ENCODE assay signal across 1 cellular context in genomic region chr7:28406192-28406591, GRCh38.
TF ChIP-seq lines count a peak whose summit lies in the region.

No MANE protein-coding gene starts in this region.

TF ChIP-seq in A549, 52 proteins besides CTCF, POLR2A, EP300 and RAD21 (continued from another document):
- TF ChIP-seq, protein P1, sequence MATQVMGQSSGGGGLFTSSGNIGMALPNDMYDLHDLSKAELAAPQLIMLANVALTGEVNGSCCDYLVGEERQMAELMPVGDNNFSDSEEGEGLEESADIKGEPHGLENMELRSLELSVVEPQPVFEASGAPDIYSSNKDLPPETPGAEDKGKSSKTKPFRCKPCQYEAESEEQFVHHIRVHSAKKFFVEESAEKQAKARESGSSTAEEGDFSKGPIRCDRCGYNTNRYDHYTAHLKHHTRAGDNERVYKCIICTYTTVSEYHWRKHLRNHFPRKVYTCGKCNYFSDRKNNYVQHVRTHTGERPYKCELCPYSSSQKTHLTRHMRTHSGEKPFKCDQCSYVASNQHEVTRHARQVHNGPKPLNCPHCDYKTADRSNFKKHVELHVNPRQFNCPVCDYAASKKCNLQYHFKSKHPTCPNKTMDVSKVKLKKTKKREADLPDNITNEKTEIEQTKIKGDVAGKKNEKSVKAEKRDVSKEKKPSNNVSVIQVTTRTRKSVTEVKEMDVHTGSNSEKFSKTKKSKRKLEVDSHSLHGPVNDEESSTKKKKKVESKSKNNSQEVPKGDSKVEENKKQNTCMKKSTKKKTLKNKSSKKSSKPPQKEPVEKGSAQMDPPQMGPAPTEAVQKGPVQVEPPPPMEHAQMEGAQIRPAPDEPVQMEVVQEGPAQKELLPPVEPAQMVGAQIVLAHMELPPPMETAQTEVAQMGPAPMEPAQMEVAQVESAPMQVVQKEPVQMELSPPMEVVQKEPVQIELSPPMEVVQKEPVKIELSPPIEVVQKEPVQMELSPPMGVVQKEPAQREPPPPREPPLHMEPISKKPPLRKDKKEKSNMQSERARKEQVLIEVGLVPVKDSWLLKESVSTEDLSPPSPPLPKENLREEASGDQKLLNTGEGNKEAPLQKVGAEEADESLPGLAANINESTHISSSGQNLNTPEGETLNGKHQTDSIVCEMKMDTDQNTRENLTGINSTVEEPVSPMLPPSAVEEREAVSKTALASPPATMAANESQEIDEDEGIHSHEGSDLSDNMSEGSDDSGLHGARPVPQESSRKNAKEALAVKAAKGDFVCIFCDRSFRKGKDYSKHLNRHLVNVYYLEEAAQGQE (IDR thresholded peaks at IDR 0.05), result no peak
- TF ChIP-seq FOSL2 (IDR thresholded peaks at IDR 0.05), result no peak
- no peak for TF ChIP-seq FOSL2 (CRISPR knock-in tag; IDR thresholded peaks at IDR 0.05)
- no peak for TF ChIP-seq RARB (CRISPR knock-in tag; IDR thresholded peaks at IDR 0.05)
- TF ChIP-seq JUN (IDR thresholded peaks at IDR 0.05), result no peak
- TF ChIP-seq ELK1 (IDR thresholded peaks at IDR 0.05; ENCODE audit: low read depth, low read length), result no peak
- TF ChIP-seq SMC3 (IDR thresholded peaks at IDR 0.05), result no peak
TF ChIP-seq in A549: peak in this region for 0.
